In the genomic region with DNA sequence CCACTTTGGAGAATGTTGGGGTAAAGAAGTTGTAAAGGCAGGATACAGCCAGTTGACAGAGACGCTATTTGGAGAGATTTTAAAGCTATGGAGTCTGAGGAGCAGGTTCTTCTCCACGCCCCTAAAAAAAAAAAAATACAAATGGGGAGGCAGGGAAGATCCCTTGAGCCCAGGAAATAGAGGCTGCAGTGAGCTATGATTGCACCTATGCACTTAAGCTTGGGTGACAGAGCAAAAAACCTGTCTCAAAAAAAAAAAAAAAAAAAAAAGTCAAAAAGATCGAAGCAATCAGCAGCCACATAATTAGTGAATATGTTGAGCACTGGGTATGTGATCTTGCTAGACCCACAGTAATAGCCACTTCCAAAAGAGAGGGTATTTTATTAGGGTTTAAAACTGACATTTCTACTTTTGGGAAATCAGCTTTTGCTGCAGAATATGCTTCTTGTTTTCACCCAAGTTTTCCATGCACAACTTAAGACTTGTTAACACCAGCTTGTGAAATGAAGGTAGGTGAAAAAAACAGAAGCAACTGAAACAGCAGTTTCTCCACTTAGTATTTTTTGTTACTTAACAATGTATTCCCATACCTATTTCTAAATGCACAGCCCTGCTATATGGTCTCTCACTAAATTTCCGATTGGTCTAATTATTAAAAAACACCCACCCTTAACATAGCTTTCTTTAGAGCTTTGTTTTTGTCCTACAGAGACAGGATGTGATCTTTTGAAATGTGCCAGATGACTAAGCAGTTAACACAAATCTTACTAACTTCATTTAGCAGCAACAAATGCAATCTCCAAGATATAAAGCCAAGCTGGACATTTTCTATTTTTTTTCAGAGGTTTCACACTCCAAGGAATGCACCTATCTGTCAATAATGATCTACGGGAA, we compare ENCODE assay signal across 1 cellular context.
A peak's percentile ranks its signal among the peaks of the same experiment; 100 is the strongest.
TF ChIP-seq lines count a peak whose summit lies in the region.

No MANE protein-coding gene starts in this region.

TF ChIP-seq in K562, 482 proteins besides CTCF, POLR2A, EP300 and RAD21 (continued from another document):
- TF ChIP-seq, protein P1, sequence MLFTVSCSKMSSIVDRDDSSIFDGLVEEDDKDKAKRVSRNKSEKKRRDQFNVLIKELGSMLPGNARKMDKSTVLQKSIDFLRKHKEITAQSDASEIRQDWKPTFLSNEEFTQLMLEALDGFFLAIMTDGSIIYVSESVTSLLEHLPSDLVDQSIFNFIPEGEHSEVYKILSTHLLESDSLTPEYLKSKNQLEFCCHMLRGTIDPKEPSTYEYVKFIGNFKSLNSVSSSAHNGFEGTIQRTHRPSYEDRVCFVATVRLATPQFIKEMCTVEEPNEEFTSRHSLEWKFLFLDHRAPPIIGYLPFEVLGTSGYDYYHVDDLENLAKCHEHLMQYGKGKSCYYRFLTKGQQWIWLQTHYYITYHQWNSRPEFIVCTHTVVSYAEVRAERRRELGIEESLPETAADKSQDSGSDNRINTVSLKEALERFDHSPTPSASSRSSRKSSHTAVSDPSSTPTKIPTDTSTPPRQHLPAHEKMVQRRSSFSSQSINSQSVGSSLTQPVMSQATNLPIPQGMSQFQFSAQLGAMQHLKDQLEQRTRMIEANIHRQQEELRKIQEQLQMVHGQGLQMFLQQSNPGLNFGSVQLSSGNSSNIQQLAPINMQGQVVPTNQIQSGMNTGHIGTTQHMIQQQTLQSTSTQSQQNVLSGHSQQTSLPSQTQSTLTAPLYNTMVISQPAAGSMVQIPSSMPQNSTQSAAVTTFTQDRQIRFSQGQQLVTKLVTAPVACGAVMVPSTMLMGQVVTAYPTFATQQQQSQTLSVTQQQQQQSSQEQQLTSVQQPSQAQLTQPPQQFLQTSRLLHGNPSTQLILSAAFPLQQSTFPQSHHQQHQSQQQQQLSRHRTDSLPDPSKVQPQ (CRISPR knock-in tag; IDR thresholded peaks at IDR 0.05; ENCODE audit: borderline replicate concordance) = no peak
- TF ChIP-seq KDM1A (IDR thresholded peaks at IDR 0.05) (no peak), MAFF (IDR thresholded peaks at IDR 0.05; ENCODE audit: low read length) (peak; percentile 61), BMI1 (IDR thresholded peaks at IDR 0.05; ENCODE audit: low read length) (no peak), EP400 (IDR thresholded peaks at IDR 0.05) (peak; percentile 21; the same call in 1 of the 2 replicates), KAT7 (CRISPR knock-in tag; IDR thresholded peaks at IDR 0.05; ENCODE audit: borderline replicate concordance) (no peak), MAFG (tag; conservative IDR thresholded peaks at IDR 0.05) (peak; percentile 83), ZNF217 (CRISPR knock-in tag; IDR thresholded peaks at IDR 0.05) (no peak), MYBL2 (IDR thresholded peaks at IDR 0.05; ENCODE audit: low read depth) (peak; percentile 65; the same call in 1 of the 2 replicates), MYBL2 (CRISPR knock-in tag; IDR thresholded peaks at IDR 0.05; ENCODE audit: borderline replicate concordance) (no peak), MEIS2 (IDR thresholded peaks at IDR 0.05; ENCODE audit: partially characterized antibody) (peak; percentile 59), SMARCE1 (IDR thresholded peaks at IDR 0.05) (0 out of 2 replicates have a peak, but pooled peaks have one; percentile 11)
- TF ChIP-seq, protein P2, sequence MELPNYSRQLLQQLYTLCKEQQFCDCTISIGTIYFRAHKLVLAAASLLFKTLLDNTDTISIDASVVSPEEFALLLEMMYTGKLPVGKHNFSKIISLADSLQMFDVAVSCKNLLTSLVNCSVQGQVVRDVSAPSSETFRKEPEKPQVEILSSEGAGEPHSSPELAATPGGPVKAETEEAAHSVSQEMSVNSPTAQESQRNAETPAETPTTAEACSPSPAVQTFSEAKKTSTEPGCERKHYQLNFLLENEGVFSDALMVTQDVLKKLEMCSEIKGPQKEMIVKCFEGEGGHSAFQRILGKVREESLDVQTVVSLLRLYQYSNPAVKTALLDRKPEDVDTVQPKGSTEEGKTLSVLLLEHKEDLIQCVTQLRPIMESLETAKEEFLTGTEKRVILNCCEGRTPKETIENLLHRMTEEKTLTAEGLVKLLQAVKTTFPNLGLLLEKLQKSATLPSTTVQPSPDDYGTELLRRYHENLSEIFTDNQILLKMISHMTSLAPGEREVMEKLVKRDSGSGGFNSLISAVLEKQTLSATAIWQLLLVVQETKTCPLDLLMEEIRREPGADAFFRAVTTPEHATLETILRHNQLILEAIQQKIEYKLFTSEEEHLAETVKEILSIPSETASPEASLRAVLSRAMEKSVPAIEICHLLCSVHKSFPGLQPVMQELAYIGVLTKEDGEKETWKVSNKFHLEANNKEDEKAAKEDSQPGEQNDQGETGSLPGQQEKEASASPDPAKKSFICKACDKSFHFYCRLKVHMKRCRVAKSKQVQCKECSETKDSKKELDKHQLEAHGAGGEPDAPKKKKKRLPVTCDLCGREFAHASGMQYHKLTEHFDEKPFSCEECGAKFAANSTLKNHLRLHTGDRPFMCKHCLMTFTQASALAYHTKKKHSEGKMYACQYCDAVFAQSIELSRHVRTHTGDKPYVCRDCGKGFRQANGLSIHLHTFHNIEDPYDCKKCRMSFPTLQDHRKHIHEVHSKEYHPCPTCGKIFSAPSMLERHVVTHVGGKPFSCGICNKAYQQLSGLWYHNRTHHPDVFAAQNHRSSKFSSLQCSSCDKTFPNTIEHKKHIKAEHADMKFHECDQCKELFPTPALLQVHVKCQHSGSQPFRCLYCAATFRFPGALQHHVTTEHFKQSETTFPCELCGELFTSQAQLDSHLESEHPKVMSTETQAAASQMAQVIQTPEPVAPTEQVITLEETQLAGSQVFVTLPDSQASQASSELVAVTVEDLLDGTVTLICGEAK (IDR thresholded peaks at IDR 0.05) = 0 out of 2 replicates have a peak, but pooled peaks have one; percentile 17
- TF ChIP-seq, protein P2 (CRISPR knock-in tag; IDR thresholded peaks at IDR 0.05) = no peak
- TF ChIP-seq, protein P3, sequence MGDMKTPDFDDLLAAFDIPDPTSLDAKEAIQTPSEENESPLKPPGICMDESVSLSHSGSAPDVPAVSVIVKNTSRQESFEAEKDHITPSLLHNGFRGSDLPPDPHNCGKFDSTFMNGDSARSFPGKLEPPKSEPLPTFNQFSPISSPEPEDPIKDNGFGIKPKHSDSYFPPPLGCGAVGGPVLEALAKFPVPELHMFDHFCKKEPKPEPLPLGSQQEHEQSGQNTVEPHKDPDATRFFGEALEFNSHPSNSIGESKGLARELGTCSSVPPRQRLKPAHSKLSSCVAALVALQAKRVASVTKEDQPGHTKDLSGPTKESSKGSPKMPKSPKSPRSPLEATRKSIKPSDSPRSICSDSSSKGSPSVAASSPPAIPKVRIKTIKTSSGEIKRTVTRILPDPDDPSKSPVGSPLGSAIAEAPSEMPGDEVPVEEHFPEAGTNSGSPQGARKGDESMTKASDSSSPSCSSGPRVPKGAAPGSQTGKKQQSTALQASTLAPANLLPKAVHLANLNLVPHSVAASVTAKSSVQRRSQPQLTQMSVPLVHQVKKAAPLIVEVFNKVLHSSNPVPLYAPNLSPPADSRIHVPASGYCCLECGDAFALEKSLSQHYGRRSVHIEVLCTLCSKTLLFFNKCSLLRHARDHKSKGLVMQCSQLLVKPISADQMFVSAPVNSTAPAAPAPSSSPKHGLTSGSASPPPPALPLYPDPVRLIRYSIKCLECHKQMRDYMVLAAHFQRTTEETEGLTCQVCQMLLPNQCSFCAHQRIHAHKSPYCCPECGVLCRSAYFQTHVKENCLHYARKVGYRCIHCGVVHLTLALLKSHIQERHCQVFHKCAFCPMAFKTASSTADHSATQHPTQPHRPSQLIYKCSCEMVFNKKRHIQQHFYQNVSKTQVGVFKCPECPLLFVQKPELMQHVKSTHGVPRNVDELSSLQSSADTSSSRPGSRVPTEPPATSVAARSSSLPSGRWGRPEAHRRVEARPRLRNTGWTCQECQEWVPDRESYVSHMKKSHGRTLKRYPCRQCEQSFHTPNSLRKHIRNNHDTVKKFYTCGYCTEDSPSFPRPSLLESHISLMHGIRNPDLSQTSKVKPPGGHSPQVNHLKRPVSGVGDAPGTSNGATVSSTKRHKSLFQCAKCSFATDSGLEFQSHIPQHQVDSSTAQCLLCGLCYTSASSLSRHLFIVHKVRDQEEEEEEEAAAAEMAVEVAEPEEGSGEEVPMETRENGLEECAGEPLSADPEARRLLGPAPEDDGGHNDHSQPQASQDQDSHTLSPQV (IDR thresholded peaks at IDR 0.05) = peak; percentile 65
- TF ChIP-seq, protein P4, sequence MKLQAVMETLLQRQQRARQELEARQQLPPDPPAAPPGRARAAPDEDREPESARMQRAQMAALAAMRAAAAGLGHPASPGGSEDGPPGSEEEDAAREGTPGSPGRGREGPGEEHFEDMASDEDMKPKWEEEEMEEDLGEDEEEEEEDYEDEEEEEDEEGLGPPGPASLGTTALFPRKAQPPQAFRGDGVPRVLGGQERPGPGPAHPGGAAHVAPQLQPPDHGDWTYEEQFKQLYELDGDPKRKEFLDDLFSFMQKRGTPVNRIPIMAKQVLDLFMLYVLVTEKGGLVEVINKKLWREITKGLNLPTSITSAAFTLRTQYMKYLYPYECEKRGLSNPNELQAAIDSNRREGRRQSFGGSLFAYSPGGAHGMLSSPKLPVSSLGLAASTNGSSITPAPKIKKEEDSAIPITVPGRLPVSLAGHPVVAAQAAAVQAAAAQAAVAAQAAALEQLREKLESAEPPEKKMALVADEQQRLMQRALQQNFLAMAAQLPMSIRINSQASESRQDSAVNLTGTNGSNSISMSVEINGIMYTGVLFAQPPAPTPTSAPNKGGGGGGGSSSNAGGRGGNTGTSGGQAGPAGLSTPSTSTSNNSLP (IDR thresholded peaks at IDR 0.05; ENCODE audit: borderline replicate concordance, low read depth, low read length) = 0 out of 2 replicates have a peak, but pooled peaks have one; percentile 29
